Comparison of ENCODE assay signal across 1 cellular context in the genomic region with DNA sequence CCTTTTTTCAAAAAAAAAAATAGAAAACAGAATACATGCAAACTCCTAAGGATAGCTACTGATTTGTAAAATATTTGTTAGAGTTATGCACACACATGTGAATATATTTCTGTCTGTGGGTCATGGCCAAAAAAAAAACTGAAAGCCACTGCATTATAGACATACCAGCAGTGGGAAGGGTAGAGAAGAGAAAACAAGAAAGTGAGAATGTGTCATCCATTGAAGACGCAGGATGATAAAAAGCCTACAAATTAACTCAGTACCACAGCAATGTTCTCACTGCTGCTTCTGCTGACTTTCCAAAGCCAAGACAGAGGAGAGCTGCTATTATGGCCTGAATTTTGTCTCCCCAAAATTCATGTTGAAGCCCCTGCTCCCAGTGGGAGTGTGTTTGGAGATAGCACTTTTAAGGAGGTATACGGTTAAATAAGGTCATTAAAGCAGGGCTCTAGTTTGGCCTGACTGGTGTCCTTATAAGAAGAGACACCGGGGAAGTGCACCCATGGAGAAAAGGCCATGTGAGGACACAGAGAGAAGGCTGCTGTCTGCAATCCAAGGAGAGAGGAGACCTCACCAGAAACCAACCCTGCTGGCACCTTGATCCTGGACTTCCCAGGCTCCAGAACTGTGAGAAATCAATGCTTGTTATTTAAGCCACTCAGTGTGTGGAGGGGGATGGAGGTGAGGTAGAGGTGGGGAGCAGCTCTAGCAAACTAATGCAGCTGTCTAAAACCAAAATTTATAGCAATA.
TF ChIP-seq lines count a peak whose summit lies in the region.

No MANE protein-coding gene starts in this region.

TF ChIP-seq in HCT116, 20 proteins besides CTCF, POLR2A, EP300 and RAD21 (continued from another document):
- TF ChIP-seq, protein P1, sequence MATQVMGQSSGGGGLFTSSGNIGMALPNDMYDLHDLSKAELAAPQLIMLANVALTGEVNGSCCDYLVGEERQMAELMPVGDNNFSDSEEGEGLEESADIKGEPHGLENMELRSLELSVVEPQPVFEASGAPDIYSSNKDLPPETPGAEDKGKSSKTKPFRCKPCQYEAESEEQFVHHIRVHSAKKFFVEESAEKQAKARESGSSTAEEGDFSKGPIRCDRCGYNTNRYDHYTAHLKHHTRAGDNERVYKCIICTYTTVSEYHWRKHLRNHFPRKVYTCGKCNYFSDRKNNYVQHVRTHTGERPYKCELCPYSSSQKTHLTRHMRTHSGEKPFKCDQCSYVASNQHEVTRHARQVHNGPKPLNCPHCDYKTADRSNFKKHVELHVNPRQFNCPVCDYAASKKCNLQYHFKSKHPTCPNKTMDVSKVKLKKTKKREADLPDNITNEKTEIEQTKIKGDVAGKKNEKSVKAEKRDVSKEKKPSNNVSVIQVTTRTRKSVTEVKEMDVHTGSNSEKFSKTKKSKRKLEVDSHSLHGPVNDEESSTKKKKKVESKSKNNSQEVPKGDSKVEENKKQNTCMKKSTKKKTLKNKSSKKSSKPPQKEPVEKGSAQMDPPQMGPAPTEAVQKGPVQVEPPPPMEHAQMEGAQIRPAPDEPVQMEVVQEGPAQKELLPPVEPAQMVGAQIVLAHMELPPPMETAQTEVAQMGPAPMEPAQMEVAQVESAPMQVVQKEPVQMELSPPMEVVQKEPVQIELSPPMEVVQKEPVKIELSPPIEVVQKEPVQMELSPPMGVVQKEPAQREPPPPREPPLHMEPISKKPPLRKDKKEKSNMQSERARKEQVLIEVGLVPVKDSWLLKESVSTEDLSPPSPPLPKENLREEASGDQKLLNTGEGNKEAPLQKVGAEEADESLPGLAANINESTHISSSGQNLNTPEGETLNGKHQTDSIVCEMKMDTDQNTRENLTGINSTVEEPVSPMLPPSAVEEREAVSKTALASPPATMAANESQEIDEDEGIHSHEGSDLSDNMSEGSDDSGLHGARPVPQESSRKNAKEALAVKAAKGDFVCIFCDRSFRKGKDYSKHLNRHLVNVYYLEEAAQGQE (IDR thresholded peaks at IDR 0.05; ENCODE audit: low read depth): no peak
- no peak for TF ChIP-seq ZNF274 (IDR thresholded peaks at IDR 0.05; ENCODE audit: low read depth, low read length)
